Comparison of ENCODE assay signal across 20 cellular contexts in the genomic region with DNA sequence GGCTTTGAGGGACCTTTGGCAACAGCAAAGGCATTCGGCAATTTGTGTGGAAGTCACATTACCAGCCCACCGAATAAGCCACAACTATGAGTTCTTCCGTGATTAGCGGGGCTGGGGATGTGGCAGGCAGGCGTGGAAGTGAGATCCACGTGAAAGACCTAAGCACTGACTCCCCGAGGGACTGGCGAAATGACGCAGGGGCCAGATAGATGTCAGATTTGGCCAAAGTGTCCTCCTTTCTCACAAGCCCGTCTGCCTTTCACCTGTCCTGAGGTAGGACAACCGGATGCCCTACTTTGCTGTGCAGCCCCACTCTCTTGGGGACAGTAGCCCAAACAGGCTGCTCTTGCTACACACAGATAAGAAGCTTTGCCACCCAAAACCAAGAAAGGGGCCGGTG. TPM values are rescaled to one million over a fixed set of nuclear protein-coding genes. Genes with fewer than 3 reads are reported as not detected.
DNase-seq lines count a peak whose midpoint lies in the region; ATAC-seq, FAIRE-seq and TF ChIP-seq lines count a peak whose summit lies in the region.
"Had no signal": no experiment of that assay in that cellular context is flagged by ENCODE, and none has a peak within 500 bp of the region (broad histone marks: within the 10 kb centered on the region; RNA-seq: fewer than 3 reads in every experiment).

No MANE protein-coding gene starts in this region.

- intact Hi-C loops in cardiac septum (cut with DNase I) (no loop called here), left ventricle myocardium superior (cut with micrococcal nuclease) (no loop called here), gastrocnemius medialis (cut with DNase I; ENCODE audit: low total_unique reads) (no loop called here)

- H3K9me3 ChIP-seq in gastrocnemius medialis = no peaks in the 10 kb centered on the region
- H3K9me3 ChIP-seq: A549; BLaER1 treated with 17β-estradiol and CSF1 and Interleukin-3, amounts not matched to agents 10 nM and 100 nM; Caco-2 had no signal

- H3K4me3 ChIP-seq in gastrocnemius medialis = no peak overlapping the region
- H3K4me3 ChIP-seq: A549; BLaER1 treated with 17β-estradiol and CSF1 and Interleukin-3, amounts not matched to agents 10 nM and 100 nM had no signal

- no peaks in the 10 kb centered on the region for H3K27me3 ChIP-seq in gastrocnemius medialis
- H3K27me3 ChIP-seq: BLaER1 treated with 17β-estradiol and CSF1 and Interleukin-3, amounts not matched to agents 10 nM and 100 nM had no signal

- peak overlapping the region in 3 of 4 donors; percentile 30 to 53 (median 32) for H3K27ac ChIP-seq in gastrocnemius medialis
- H3K27ac ChIP-seq: 22Rv1; A549; BLaER1 treated with 17β-estradiol and CSF1 and Interleukin-3, amounts not matched to agents 10 nM and 100 nM; C4-2B had no signal

- DNase-seq in cardiac septum (ENCODE audit: low spot score) = peak; percentile 44
- DNase-seq in left ventricle myocardium superior = no peak
- DNase-seq in mesenteric fat pad (ENCODE audit: low spot score) = peak; percentile 75
- DNase-seq in gastrocnemius medialis = no peak
- no peak for DNase-seq in urothelium cell line (ENCODE audit: low spot score)
- DNase-seq: AML-193; Caco-2; Calu3; CD4-positive, alpha-beta T cell; CD8-positive, alpha-beta T cell; DMS79 treated with DMSO at 0.1 percent for 48 hours; GF-D8 had no signal

- peaks cover 17 to 23% of the 10 kb centered on the region in 2 donors for H3K4me1 ChIP-seq in gastrocnemius medialis
- H3K4me1 ChIP-seq: A549; BLaER1 treated with 17β-estradiol and CSF1 and Interleukin-3, amounts not matched to agents 10 nM and 100 nM; Caco-2 had no signal

- no peak for FAIRE-seq in urothelium cell line (lab: Jason Lieb, UNC)
- FAIRE-seq: A549, D721Med, G401.6, GM12891, GM19239 had no signal

- in situ Hi-C loops in gastrocnemius medialis (cut with MboI; ENCODE audit: low sequenced_read_pairs in 4 of 4) = no loop called here

- ATAC-seq in left ventricle myocardium superior = no peak
- ATAC-seq in gastrocnemius medialis = no peak
- ATAC-seq: A549; CD8-positive, alpha-beta T cell had no signal

- TF ChIP-seq CTCF in gastrocnemius medialis (IDR thresholded peaks at IDR 0.05 in 4 of 5, conservative IDR thresholded peaks at IDR 0.05 in 1 of 5) = no peak

- TF ChIP-seq POLR2A in gastrocnemius medialis (IDR thresholded peaks at IDR 0.05) = no peak

- H3K36me3 ChIP-seq in gastrocnemius medialis = no peaks in the 10 kb centered on the region
- H3K36me3 ChIP-seq: BLaER1 treated with 17β-estradiol and CSF1 and Interleukin-3, amounts not matched to agents 10 nM and 100 nM had no signal

RNA-seq across cellular contexts. Expression of a gene that starts 54.5 kb away (rescaled TPM):
- 36.5 TPM for total RNA-seq in cardiac septum
- total RNA-seq in left ventricle myocardium superior = 28.7 TPM
- total RNA-seq in mesenteric fat pad = 0.64 TPM
- total RNA-seq in gastrocnemius medialis = 10 to 100 TPM; 16.7 to 27.8 (median 20.3) TPM
- total RNA-seq: Caco-2 had no signal

Comparison
In these comparisons a context has a peak if more than half of its experiments do, and no peak if none do; other contexts are left out.
1. DNase-seq: peak in cardiac septum (single experiment) and mesenteric fat pad (single experiment); none in left ventricle myocardium superior (single experiment), gastrocnemius medialis (0 of 2) and urothelium cell line (single experiment).
2. RNA of a gene that starts 54.5 kb away (total RNA-seq): 36.5 TPM in cardiac septum (single experiment), 28.7 TPM in left ventricle myocardium superior (single experiment) and 16.7 to 27.8 TPM in gastrocnemius medialis; 0.64 TPM in mesenteric fat pad (single experiment); every median in the first group is over 10 times any median in the second.